1 cellular context compared by ENCODE assay signal in the genomic region with DNA sequence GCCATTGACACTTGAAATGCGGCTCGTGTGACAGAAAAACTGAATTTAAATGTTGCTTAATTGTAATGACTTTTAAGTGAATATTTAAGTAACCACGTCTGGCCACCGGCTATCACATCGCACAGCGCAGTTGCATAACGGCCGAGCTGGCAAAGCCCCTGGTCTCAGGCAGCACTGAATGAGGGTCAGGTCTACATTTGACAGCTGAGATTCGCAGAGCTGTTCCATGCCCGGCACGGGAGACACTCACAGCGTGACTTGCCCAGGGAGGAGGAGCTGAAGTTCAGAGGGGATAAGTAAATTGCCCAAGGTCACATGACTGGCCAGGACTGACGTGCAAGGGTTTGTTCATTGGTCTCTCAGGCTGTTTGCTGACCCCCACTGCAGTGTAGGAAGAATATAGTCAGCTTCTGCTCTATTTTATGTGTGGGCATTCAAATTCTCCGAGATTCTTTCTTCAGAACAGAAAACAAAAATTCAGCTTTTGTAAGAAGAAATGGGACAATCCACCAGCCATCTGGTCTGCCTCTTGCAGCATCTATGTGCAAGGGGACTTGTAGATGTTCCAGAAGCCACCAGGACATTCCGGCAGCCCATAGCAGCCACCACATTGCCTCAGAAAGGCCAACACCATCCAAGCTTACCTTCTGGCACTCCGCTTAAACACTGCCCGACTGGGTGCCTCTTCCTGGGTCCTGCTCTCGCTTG.
A peak's percentile ranks its signal among the peaks of the same experiment; 100 is the strongest.
TF ChIP-seq lines count a peak whose summit lies in the region.

No MANE protein-coding gene starts in this region.

TF ChIP-seq in IMR-90, 13 proteins besides CTCF, POLR2A, EP300 and RAD21:
- TF ChIP-seq MAZ (IDR thresholded peaks at IDR 0.05; ENCODE audit: borderline replicate concordance, low read depth, low read length): no peak
- peak; percentile 50; the same call in 1 of the 2 replicates for TF ChIP-seq BHLHE40 (IDR thresholded peaks at IDR 0.05; ENCODE audit: low read depth, low read length)
- TF ChIP-seq ELK1 (IDR thresholded peaks at IDR 0.05; ENCODE audit: borderline replicate concordance, low read depth, low read length): no peak
- TF ChIP-seq USF2 (IDR thresholded peaks at IDR 0.05; ENCODE audit: low read depth, low read length): peak; percentile 75
- no peak for TF ChIP-seq RCOR1 (IDR thresholded peaks at IDR 0.05; ENCODE audit: insufficient replicate concordance, low read length)
- no peak for TF ChIP-seq CEBPB (IDR thresholded peaks at IDR 0.05; ENCODE audit: low read depth, low read length)
- TF ChIP-seq MXI1 (IDR thresholded peaks at IDR 0.05; ENCODE audit: borderline replicate concordance, low read depth, low read length): no peak
- TF ChIP-seq MAFK (IDR thresholded peaks at IDR 0.05; ENCODE audit: low read depth, low read length): no peak
